ENCODE assay signal across 8 cellular contexts in the genomic region with DNA sequence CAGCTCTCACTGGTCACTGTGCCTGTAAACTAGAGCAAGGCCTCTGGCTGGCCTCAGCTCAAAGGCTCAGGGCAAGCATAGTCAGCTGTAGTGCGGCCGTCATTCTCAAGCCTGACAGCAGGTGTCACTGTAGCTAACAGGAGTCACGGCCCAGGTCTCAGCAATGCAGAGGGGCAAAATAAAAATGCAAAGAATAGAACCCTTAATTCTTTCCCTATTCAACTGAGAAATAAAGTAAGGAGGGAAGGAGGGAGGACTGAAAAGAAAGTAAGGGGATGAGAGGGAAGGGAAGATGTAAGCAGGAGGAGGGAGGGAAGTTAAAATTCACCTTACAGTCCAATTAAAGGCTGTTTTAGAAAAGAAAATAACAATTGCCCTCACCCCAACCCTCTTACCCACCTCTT.
DNase-seq lines count a peak whose midpoint lies in the region; ATAC-seq, FAIRE-seq and TF ChIP-seq lines count a peak whose summit lies in the region.

No MANE protein-coding gene starts in this region.

- H3K9me3 ChIP-seq in DOHH2 (ENCODE audit: control insufficient read depth, insufficient read depth, low read length) (no peaks in the 10 kb centered on the region), Peyer's patch (no peaks in the 10 kb centered on the region), suprapubic skin (no peaks in the 10 kb centered on the region)

- TF ChIP-seq EP300 in suprapubic skin (IDR thresholded peaks at IDR 0.05), result no peak

- no peaks in the 10 kb centered on the region for H3F3A ChIP-seq in DOHH2 (ENCODE audit: control insufficient read depth, insufficient read depth)

- no peak overlapping the region for H3K4me2 ChIP-seq in DOHH2 (ENCODE audit: low read length)

- H4K20me1 ChIP-seq in DOHH2 (ENCODE audit: control insufficient read depth, insufficient read depth, low read depth, low read length), result no peaks in the 10 kb centered on the region

- no peak for TF ChIP-seq POLR2A in Peyer's patch (IDR thresholded peaks at IDR 0.05)
- no peak for TF ChIP-seq POLR2A in suprapubic skin (IDR thresholded peaks at IDR 0.05)

- 11% methylated on average over 3 of the region's 3 CpGs for WGBS in suprapubic skin

- no peak overlapping the region for H3K4me3 ChIP-seq in DOHH2 (ENCODE audit: low read length)
- no peak overlapping the region for H3K4me3 ChIP-seq in Peyer's patch
- H3K4me3 ChIP-seq in suprapubic skin, result no peak overlapping the region

- DNase-seq in HTR-8/SVneo (ENCODE audit: insufficient read length, low spot score), result peak; percentile 48
- DNase-seq in Peyer's patch, result peak; percentile 79 to 91 (median 80)
- DNase-seq in activated T-helper 1 cell treated with anti-CD3 and anti-CD28 coated beads, Interleukin-12 subunit alpha, Interleukin-12 subunit beta, Interleukin-2, Interleukin-4 antibody, amounts not matched to agents 30 ng/mL and 10 ng/mL and 1 ng/mL, durations not matched to agents 14 hours and 24 hours and 36 hours (ENCODE audit: low spot score), result peak; percentile 65
- peak; percentile 72 for DNase-seq in fibroblast of the conjunctiva (ENCODE audit: low read depth)
- DNase-seq in nucleus accumbens (lab: John Stamatoyannopoulos, UW), result peak in 53 of 56 donors; percentile 7 to 92 (median 60)
- DNase-seq in suprapubic skin (ENCODE audit: low spot score in 2 of 2), result peak; percentile 84 to 88

- peaks cover 48% of the 10 kb centered on the region for H3K4me1 Mint-ChIP-seq in activated T-helper 1 cell treated with anti-CD3 and anti-CD28 coated beads, Interleukin-12 subunit alpha, Interleukin-12 subunit beta, Interleukin-2, Interleukin-4 antibody, amounts not matched to agents 30 ng/mL and 10 ng/mL and 1 ng/mL, durations not matched to agents 14 hours and 24 hours and 36 hours (ENCODE audit: low read depth)

- H3K27ac ChIP-seq in DOHH2 (ENCODE audit: low read depth, low read length), result no peak overlapping the region
- no peak overlapping the region for H3K27ac ChIP-seq in Peyer's patch
- H3K27ac ChIP-seq in suprapubic skin, result no peak overlapping the region

- H3K4me1 ChIP-seq in DOHH2 (ENCODE audit: control insufficient read depth, low read length) (no peaks in the 10 kb centered on the region), Peyer's patch (peaks cover 0 to 20% (median 0%) of the 10 kb centered on the region in 4 donors), suprapubic skin (peaks cover 46% of the 10 kb centered on the region)

- H3K4me3 Mint-ChIP-seq in activated T-helper 1 cell treated with anti-CD3 and anti-CD28 coated beads, Interleukin-12 subunit alpha, Interleukin-12 subunit beta, Interleukin-2, Interleukin-4 antibody, amounts not matched to agents 30 ng/mL and 10 ng/mL and 1 ng/mL, durations not matched to agents 14 hours and 24 hours and 36 hours, result no peak overlapping the region

- peaks cover 44% of the 10 kb centered on the region for H3K36me3 ChIP-seq in DOHH2 (ENCODE audit: control insufficient read depth, low read length)
- peaks cover 0 to 66% (median 0%) of the 10 kb centered on the region in 3 donors for H3K36me3 ChIP-seq in Peyer's patch
- H3K36me3 ChIP-seq in suprapubic skin, result peaks cover 45% of the 10 kb centered on the region

- no peak for FAIRE-seq in HTR-8/SVneo (lab: Jason Lieb, UNC)

- H3K27ac Mint-ChIP-seq in activated T-helper 1 cell treated with anti-CD3 and anti-CD28 coated beads, Interleukin-12 subunit alpha, Interleukin-12 subunit beta, Interleukin-2, Interleukin-4 antibody, amounts not matched to agents 30 ng/mL and 10 ng/mL and 1 ng/mL, durations not matched to agents 14 hours and 24 hours and 36 hours, result peak overlapping the region; percentile 71

- peaks cover 42% of the 10 kb centered on the region for H3K36me3 Mint-ChIP-seq in activated T-helper 1 cell treated with anti-CD3 and anti-CD28 coated beads, Interleukin-12 subunit alpha, Interleukin-12 subunit beta, Interleukin-2, Interleukin-4 antibody, amounts not matched to agents 30 ng/mL and 10 ng/mL and 1 ng/mL, durations not matched to agents 14 hours and 24 hours and 36 hours (ENCODE audit: low read depth)

- H3K27me3 Mint-ChIP-seq in activated T-helper 1 cell treated with anti-CD3 and anti-CD28 coated beads, Interleukin-12 subunit alpha, Interleukin-12 subunit beta, Interleukin-2, Interleukin-4 antibody, amounts not matched to agents 30 ng/mL and 10 ng/mL and 1 ng/mL, durations not matched to agents 14 hours and 24 hours and 36 hours (ENCODE audit: insufficient read depth), result no peaks in the 10 kb centered on the region

- H3K9me2 ChIP-seq in DOHH2 (replicated peaks; ENCODE audit: control insufficient read depth, low read length), result no peaks in the 10 kb centered on the region

- ATAC-seq in GM19035 (IDR thresholded peaks at IDR 0.05; ENCODE audit: unreplicated experiment), result no peak

- H3K27me3 ChIP-seq in DOHH2 (ENCODE audit: control insufficient read depth, low read length) (no peaks in the 10 kb centered on the region), Peyer's patch (no peaks in the 10 kb centered on the region), suprapubic skin (no peaks in the 10 kb centered on the region)

- H3K9me3 Mint-ChIP-seq in activated T-helper 1 cell treated with anti-CD3 and anti-CD28 coated beads, Interleukin-12 subunit alpha, Interleukin-12 subunit beta, Interleukin-2, Interleukin-4 antibody, amounts not matched to agents 30 ng/mL and 10 ng/mL and 1 ng/mL, durations not matched to agents 14 hours and 24 hours and 36 hours, result no peaks in the 10 kb centered on the region

- no peaks in the 10 kb centered on the region for H3K79me2 ChIP-seq in DOHH2 (ENCODE audit: control insufficient read depth, low read length)

- peak; percentile 90 for TF ChIP-seq CTCF in DOHH2 (IDR thresholded peaks at IDR 0.05; ENCODE audit: low read depth, low read length, poor library complexity, severe bottlenecking)
- peak; percentile 61 to 89 (median 84) for TF ChIP-seq CTCF in Peyer's patch (IDR thresholded peaks at IDR 0.05)
- peak; percentile 72 to 83 for TF ChIP-seq CTCF in suprapubic skin (IDR thresholded peaks at IDR 0.05)

- intact Hi-C loops in activated T-helper 1 cell treated with anti-CD3 and anti-CD28 coated beads, Interleukin-12 subunit alpha, Interleukin-12 subunit beta, Interleukin-2, Interleukin-4 antibody, amounts not matched to agents 30 ng/mL and 10 ng/mL and 1 ng/mL, durations not matched to agents 14 hours and 24 hours and 36 hours (cut with micrococcal nuclease), result loop anchor here (1.0 to 2.0 kb wide), 6 partner anchors 55 to 324 kb away; partner anchors contain the start of genes KIAA0319L and NCDN
